Comparison of ENCODE assay signal across 12 cellular contexts in genomic region chr3:112460519-112460918, GRCh38. TPM values are rescaled to one million over a fixed set of nuclear protein-coding genes. Genes with fewer than 3 reads are reported as not detected.
DNase-seq lines count a peak whose midpoint lies in the region; ATAC-seq and TF ChIP-seq lines count a peak whose summit lies in the region.
"Had no signal": no experiment of that assay in that cellular context is flagged by ENCODE, and none has a peak within 500 bp of the region (broad histone marks: within the 10 kb centered on the region; RNA-seq: fewer than 3 reads in every experiment).

No MANE protein-coding gene starts in this region.

- H3K4me1 Mint-ChIP-seq in activated CD8-positive, alpha-beta memory T cell treated with anti-CD3 and anti-CD28 coated beads, Interleukin-2, amount 10 ng/mL, durations not matched to agents 7 days and 5 days = peaks cover 56% of the 10 kb centered on the region
- peaks cover 63% of the 10 kb centered on the region for H3K4me1 Mint-ChIP-seq in stimulated activated effector memory CD8-positive, alpha-beta T cell treated with anti-CD3 and anti-CD28 coated beads, Interleukin-12 subunit alpha, Interleukin-12 subunit beta, amount 100 ng/mL, for 72 hours

- POLR2A ChIA-PET in HEK293T (lab: Yijun Ruan, JAX) = no interaction called here

- H3K4me3 Mint-ChIP-seq in activated CD8-positive, alpha-beta memory T cell treated with anti-CD3 and anti-CD28 coated beads, Interleukin-2, amount 10 ng/mL, durations not matched to agents 7 days and 5 days = peak overlapping the region; percentile 13
- peak overlapping the region; percentile 48 for H3K4me3 Mint-ChIP-seq in stimulated activated effector memory CD8-positive, alpha-beta T cell treated with anti-CD3 and anti-CD28 coated beads, Interleukin-12 subunit alpha, Interleukin-12 subunit beta, amount 100 ng/mL, for 72 hours
- H3K4me3 Mint-ChIP-seq: neural crest cell had no signal

- H3K9me3 Mint-ChIP-seq in activated CD8-positive, alpha-beta memory T cell treated with anti-CD3 and anti-CD28 coated beads, Interleukin-2, amount 10 ng/mL, durations not matched to agents 7 days and 5 days (ENCODE audit: low read depth) = peaks cover 2% of the 10 kb centered on the region
- H3K9me3 Mint-ChIP-seq in stimulated activated effector memory CD8-positive, alpha-beta T cell treated with anti-CD3 and anti-CD28 coated beads, Interleukin-12 subunit alpha, Interleukin-12 subunit beta, amount 100 ng/mL, for 72 hours = peaks cover 3% of the 10 kb centered on the region

- H3K4me1 ChIP-seq in foreskin keratinocyte = no peaks in the 10 kb centered on the region
- H3K4me1 ChIP-seq: Peyer's patch had no signal

- peaks cover 33% of the 10 kb centered on the region for H3K36me3 Mint-ChIP-seq in activated CD8-positive, alpha-beta memory T cell treated with anti-CD3 and anti-CD28 coated beads, Interleukin-2, amount 10 ng/mL, durations not matched to agents 7 days and 5 days
- no peaks in the 10 kb centered on the region for H3K36me3 Mint-ChIP-seq in stimulated activated effector memory CD8-positive, alpha-beta T cell treated with anti-CD3 and anti-CD28 coated beads, Interleukin-12 subunit alpha, Interleukin-12 subunit beta, amount 100 ng/mL, for 72 hours

- ATAC-seq in activated CD8-positive, alpha-beta memory T cell treated with anti-CD3 and anti-CD28 coated beads, Interleukin-2, amount 10 ng/mL, durations not matched to agents 7 days and 5 days = no peak
- ATAC-seq in GM21786 (IDR thresholded peaks at IDR 0.05; ENCODE audit: unreplicated experiment) (peak; percentile 49), HG03558 (IDR thresholded peaks at IDR 0.05; ENCODE audit: extremely low read depth, unreplicated experiment) (peak; percentile 42), foreskin keratinocyte (no peak)
- ATAC-seq in stimulated activated effector memory CD8-positive, alpha-beta T cell treated with anti-CD3 and anti-CD28 coated beads, Interleukin-12 subunit alpha, Interleukin-12 subunit beta, amount 100 ng/mL, for 72 hours = peak; percentile 39

- H3K27me3 ChIP-seq in foreskin keratinocyte = peaks cover 23% of the 10 kb centered on the region
- H3K27me3 ChIP-seq: Peyer's patch had no signal

- H3K27ac Mint-ChIP-seq in activated CD8-positive, alpha-beta memory T cell treated with anti-CD3 and anti-CD28 coated beads, Interleukin-2, amount 10 ng/mL, durations not matched to agents 7 days and 5 days = peak overlapping the region; percentile 85
- H3K27ac Mint-ChIP-seq in stimulated activated effector memory CD8-positive, alpha-beta T cell treated with anti-CD3 and anti-CD28 coated beads, Interleukin-12 subunit alpha, Interleukin-12 subunit beta, amount 100 ng/mL, for 72 hours = peak overlapping the region; percentile 63

- TF ChIP-seq CTCF in foreskin keratinocyte (conservative IDR thresholded peaks at IDR 0.05) = no peak

- H3K27me3 Mint-ChIP-seq in activated CD8-positive, alpha-beta memory T cell treated with anti-CD3 and anti-CD28 coated beads, Interleukin-2, amount 10 ng/mL, durations not matched to agents 7 days and 5 days = no peaks in the 10 kb centered on the region

- DNase-seq in activated CD8-positive, alpha-beta memory T cell treated with anti-CD3 and anti-CD28 coated beads, Interleukin-2, amount 10 ng/mL, durations not matched to agents 7 days and 5 days = no peak
- DNase-seq in activated CD8-positive, alpha-beta memory T cell treated with anti-CD3 and anti-CD28 coated beads, Interleukin-2, amount 50 U/mL, for 4 hours = no peak
- no peak for DNase-seq in stimulated activated effector memory CD8-positive, alpha-beta T cell treated with anti-CD3 and anti-CD28 coated beads, Interleukin-12 subunit alpha, Interleukin-12 subunit beta, amount 100 ng/mL, for 72 hours (ENCODE audit: low spot score in 2 of 2)
- DNase-seq in HEK293T (ENCODE audit: extremely low spot score) (no peak), foreskin keratinocyte (no peak), NCI-H2196 treated with DMSO at 0.1 percent for 48 hours (lab: John Stamatoyannopoulos, UW; ENCODE audit: unreplicated experiment) (no peak)
- DNase-seq: Kasumi-1, Peyer's patch had no signal

- CTCF ChIA-PET in activated CD8-positive, alpha-beta memory T cell treated with anti-CD3 and anti-CD28 coated beads, Interleukin-2, amount 10 ng/mL, durations not matched to agents 7 days and 5 days (lab: Charles Lee) = interaction anchor here (0.9 to 1.8 kb wide), 2 partner anchors 38 to 53 kb away, joined by 3 to 4 read pairs; no protein-coding TSS in a partner anchor
- CTCF ChIA-PET in HEK293T (lab: Yijun Ruan, JAX) = no interaction called here

- H3K27ac ChIP-seq in foreskin keratinocyte = no peak overlapping the region

TF ChIP-seq in HEK293T, 16 proteins besides CTCF, POLR2A, EP300 and RAD21:
- no peak for TF ChIP-seq L3MBTL2 (conservative IDR thresholded peaks at IDR 0.05)
- no peak for TF ChIP-seq FOXK2 (IDR thresholded peaks at IDR 0.05)
- no peak for TF ChIP-seq ARNT (IDR thresholded peaks at IDR 0.05)
- no peak for TF ChIP-seq FOXM1 (IDR thresholded peaks at IDR 0.05; ENCODE audit: borderline replicate concordance)
- TF ChIP-seq BHLHE40 (IDR thresholded peaks at IDR 0.05; ENCODE audit: borderline replicate concordance) = no peak
- no peak for TF ChIP-seq HDGF (IDR thresholded peaks at IDR 0.05; ENCODE audit: borderline replicate concordance)
- TF ChIP-seq SUZ12 (IDR thresholded peaks at IDR 0.05) = no peak
- no peak for TF ChIP-seq SP1 (IDR thresholded peaks at IDR 0.05)
- no peak for TF ChIP-seq CTBP1 (IDR thresholded peaks at IDR 0.05; ENCODE audit: borderline replicate concordance)

RNA-seq across cellular contexts. Expression of gene BTLA, which starts 38.8 kb away (rescaled TPM):
- total RNA-seq in activated CD8-positive, alpha-beta memory T cell treated with anti-CD3 and anti-CD28 coated beads, Interleukin-2, amount 10 ng/mL, durations not matched to agents 7 days and 5 days = 10 to 100 TPM; 16.2 to 17.1 TPM
- not detected in 2 replicates for total RNA-seq in foreskin keratinocyte
- not detected in 2 replicates for polyA plus RNA-seq in foreskin keratinocyte
- total RNA-seq: neural crest cell had no signal
- polyA plus RNA-seq: AG04450 had no signal

Comparison
In these comparisons a context has a peak if more than half of its experiments do, and no peak if none do; other contexts are left out.
1. ATAC-seq: peak in GM21786 (single experiment), HG03558 (single experiment) and stimulated activated effector memory CD8-positive, alpha-beta T cell treated with anti-CD3 and anti-CD28 coated beads, Interleukin-12 subunit alpha, Interleukin-12 subunit beta, amount 100 ng/mL, for 72 hours (single experiment); none in activated CD8-positive, alpha-beta memory T cell treated with anti-CD3 and anti-CD28 coated beads, Interleukin-2, amount 10 ng/mL, durations not matched to agents 7 days and 5 days (single experiment) and foreskin keratinocyte (single experiment).
2. RNA of gene BTLA, which starts 38.8 kb away (total RNA-seq): 16.2 to 17.1 TPM in activated CD8-positive, alpha-beta memory T cell treated with anti-CD3 and anti-CD28 coated beads, Interleukin-2, amount 10 ng/mL, durations not matched to agents 7 days and 5 days; not detected in foreskin keratinocyte; every median in the first group is over 10 times any median in the second.